Comparison of ENCODE assay signal across 24 cellular contexts in genomic region chr1:200755456-200755855, GRCh38.
"Had no signal": no experiment of that assay in that cellular context is flagged by ENCODE, and none has a peak within 500 bp of the region (broad histone marks: within the 10 kb centered on the region; RNA-seq: fewer than 3 reads in every experiment).

No MANE protein-coding gene starts in this region.

- ATAC-seq: effector memory CD8-positive, alpha-beta T cell; gastroesophageal sphincter; left cardiac atrium; lower lobe of right lung; mucosa of descending colon; naive thymus-derived CD8-positive, alpha-beta T cell; stimulated activated naive B cell treated with anti-CD40 and anti-IgM and Interleukin-4, amounts not matched to agents 10 μg/mL and 1 μg/mL and 100 μg/mL, for 72 hours had no signal

- H3K36me3 ChIP-seq: esophagus squamous epithelium, gastroesophageal sphincter, left ventricle myocardium inferior, lower lobe of right lung, right atrium auricular region, sigmoid colon, thoracic aorta, transverse colon had no signal

- H3K4me3 ChIP-seq: esophagus squamous epithelium, gastroesophageal sphincter, left ventricle myocardium inferior, lower lobe of right lung, mucosa of descending colon, right atrium auricular region, sigmoid colon, skin epidermis, stomach, thoracic aorta, transverse colon had no signal

- H3K27me3 ChIP-seq: esophagus squamous epithelium, gastroesophageal sphincter, right atrium auricular region, sigmoid colon, stomach, transverse colon had no signal

- H3K4me1 ChIP-seq: esophagus squamous epithelium, transverse colon had no signal

- H3K27ac ChIP-seq: esophagus squamous epithelium, gastroesophageal sphincter, left ventricle myocardium inferior, lower lobe of right lung, right atrium auricular region, sigmoid colon, stomach, thoracic aorta, transverse colon had no signal

- DNase-seq: effector memory CD8-positive, alpha-beta T cell; esophagus squamous epithelium; foreskin fibroblast; glutamatergic neuron; immature natural killer cell; kidney; left cardiac atrium; left ventricle myocardium inferior; lower lobe of right lung; mesenchymal stem cell; mucosa of descending colon; naive thymus-derived CD8-positive, alpha-beta T cell; posterior cingulate gyrus; sigmoid colon; stimulated activated CD4-positive, alpha-beta T cell treated with anti-CD3 and anti-CD28 coated beads, Interleukin-2, amount 100 ng/mL, for 24 hours; stimulated activated CD4-positive, alpha-beta T cell treated with anti-CD3 and anti-CD28 coated beads, Interleukin-4, amount 100 ng/mL, for 4 hours; stimulated activated naive B cell treated with anti-CD40 and anti-IgM and Interleukin-4, amounts not matched to agents 10 μg/mL and 1 μg/mL and 100 μg/mL, for 72 hours; stomach; substantia nigra; transverse colon had no signal

- H3K9me3 ChIP-seq: esophagus squamous epithelium, gastroesophageal sphincter, left ventricle myocardium inferior, lower lobe of right lung, mucosa of descending colon, right atrium auricular region, sigmoid colon, stomach, thoracic aorta, transverse colon had no signal
